ENCODE assay signal across 21 cellular contexts in genomic region chr16:7716924-7717323, GRCh38.
A peak's percentile ranks its signal among the peaks of the same experiment; 100 is the strongest.
DNase-seq lines count a peak whose midpoint lies in the region; ATAC-seq and TF ChIP-seq lines count a peak whose summit lies in the region.
"Had no signal": no experiment of that assay in that cellular context is flagged by ENCODE, and none has a peak within 500 bp of the region (broad histone marks: within the 10 kb centered on the region; RNA-seq: fewer than 3 reads in every experiment).

No MANE protein-coding gene starts in this region.

- H2AFZ ChIP-seq in neural cell (ENCODE audit: low read depth, low read length) (no peak overlapping the region), neuronal stem cell (ENCODE audit: low read length) (no peak overlapping the region)

- TF ChIP-seq CTCF in WTC11 (IDR thresholded peaks at IDR 0.05) (no peak), neural cell (IDR thresholded peaks at IDR 0.05; ENCODE audit: poor library complexity, severe bottlenecking) (no peak)

- H3K18ac ChIP-seq in neuronal stem cell (ENCODE audit: low read length), result no peak overlapping the region

- peaks cover 22% of the 10 kb centered on the region for H3K9me3 Mint-ChIP-seq in WTC11

- H2BK15ac ChIP-seq in neuronal stem cell (ENCODE audit: low read length), result no peak overlapping the region

- H3K23ac ChIP-seq in neuronal stem cell (ENCODE audit: low read depth, low read length, poor library complexity), result no peak overlapping the region

- POLR2A ChIA-PET in WTC11 (lab: Charles Lee), result no interaction called here

- no peaks in the 10 kb centered on the region for H4K20me1 ChIP-seq in neural cell (ENCODE audit: insufficient read depth)
- H4K20me1 ChIP-seq: BLaER1 had no signal

- no peak overlapping the region for H4K91ac ChIP-seq in neuronal stem cell (ENCODE audit: low read depth, low read length, poor library complexity)

- H2BK12ac ChIP-seq in neuronal stem cell (ENCODE audit: low read length), result no peak overlapping the region

- no peak overlapping the region for H2AK5ac ChIP-seq in neuronal stem cell (ENCODE audit: low read depth, low read length)

- no peaks in the 10 kb centered on the region for H3K9me2 ChIP-seq in neural cell (ENCODE audit: insufficient read depth, low read length)

- H4K8ac ChIP-seq in neuronal stem cell (ENCODE audit: low read depth, low read length), result no peak overlapping the region

- H3K9me3 ChIP-seq in neural cell (ENCODE audit: low read length) (no peaks in the 10 kb centered on the region), neuronal stem cell (replicated peaks in 1 of 2; ENCODE audit: control insufficient read depth in 2 of 2, insufficient read depth in 1 of 2, low read depth in 1 of 2, low read length in 2 of 2) (no peaks in the 10 kb centered on the region)
- H3K9me3 ChIP-seq in effector memory CD4-positive, alpha-beta T cell (ENCODE audit: control insufficient read depth, low read length), result no peaks in the 10 kb centered on the region
- H3K9me3 ChIP-seq: BLaER1, HAP-1 had no signal

- H3K27me3 ChIP-seq in neural cell (ENCODE audit: insufficient read depth, low read depth, low read length) (no peaks in the 10 kb centered on the region), neuronal stem cell (ENCODE audit: control insufficient read depth in 3 of 3, insufficient read depth in 3 of 3, low read depth in 1 of 3, low read length in 3 of 3) (no peaks in the 10 kb centered on the region)
- no peaks in the 10 kb centered on the region for H3K27me3 ChIP-seq in effector memory CD4-positive, alpha-beta T cell (replicated peaks; ENCODE audit: control insufficient read depth, insufficient read depth, low read length, poor library complexity, severe bottlenecking)
- H3K27me3 ChIP-seq: BLaER1 had no signal

- no peaks in the 10 kb centered on the region for H3F3A ChIP-seq in neural cell (ENCODE audit: insufficient read depth, low read length, poor library complexity, severe bottlenecking)

- H3K27me3 Mint-ChIP-seq in WTC11 (ENCODE audit: low read depth), result no peaks in the 10 kb centered on the region
- H3K27me3 Mint-ChIP-seq: B cell; CD4-positive, alpha-beta T cell; CD8-positive, alpha-beta memory T cell had no signal

- H3K4me3 Mint-ChIP-seq in WTC11, result no peak overlapping the region; the same call in 1 of the 2 replicates
- H3K4me3 Mint-ChIP-seq: B cell; CD4-positive, alpha-beta T cell; CD8-positive, alpha-beta memory T cell; HFFc6 had no signal

- DNase-seq in NCI-H1694 treated with DMSO at 0.1 percent for 48 hours (lab: John Stamatoyannopoulos, UW) (peak; percentile 18), NCI-H1694 (lab: John Stamatoyannopoulos, UW) (no peak), WTC11 (ENCODE audit: low spot score) (no peak), CD1c-positive myeloid dendritic cell (ENCODE audit: extremely low spot score) (no peak), neuronal stem cell (ENCODE audit: low spot score) (no peak)
- DNase-seq in effector memory CD4-positive, alpha-beta T cell, result no peak
- DNase-seq: CD4-positive, alpha-beta T cell; CD8-positive, alpha-beta memory T cell; DMS 273 treated with DMSO at 0.1 percent for 48 hours; DMS79; EL; GF-D8; GOT3; HFFc6 had no signal

- WGBS in neuronal stem cell (ENCODE audit: extremely low coverage in 2 of 2, insufficient read length in 2 of 2, insufficient replicate concordance in 1 of 2), 2 donors, result no CpG with 5 or more reads among the region's 5 CpGs

- H3K4me1 ChIP-seq in neuronal stem cell (ENCODE audit: control insufficient read depth in 2 of 2, insufficient read depth in 1 of 2, low read depth in 1 of 2, low read length in 2 of 2), result peaks cover 0 to 2% of the 10 kb centered on the region in 2 donors
- H3K4me1 ChIP-seq in effector memory CD4-positive, alpha-beta T cell (ENCODE audit: control insufficient read depth, insufficient read depth, low read length, poor library complexity, severe bottlenecking), result no peaks in the 10 kb centered on the region
- H3K4me1 ChIP-seq: HAP-1 had no signal

- peak overlapping the region; percentile 57; the same call in 1 of the 2 replicates for H3K27ac Mint-ChIP-seq in WTC11
- H3K27ac Mint-ChIP-seq: B cell; CD4-positive, alpha-beta T cell; CD8-positive, alpha-beta memory T cell; HFFc6 had no signal

- CTCF ChIA-PET in WTC11 (lab: Charles Lee), result no interaction called here

- H3K4me3 ChIP-seq in neural cell (ENCODE audit: low read length) (peak overlapping the region; percentile 26), neuronal stem cell (ENCODE audit: low read length in 2 of 2) (no peak overlapping the region)
- H3K4me3 ChIP-seq in effector memory CD4-positive, alpha-beta T cell (ENCODE audit: insufficient read depth, low read depth, low read length, poor library complexity, severe bottlenecking), result no peak overlapping the region
- H3K4me3 ChIP-seq: BLaER1, HAP-1 had no signal

- peaks cover 2% of the 10 kb centered on the region for H3K36me3 Mint-ChIP-seq in WTC11
- H3K36me3 Mint-ChIP-seq: CD8-positive, alpha-beta memory T cell had no signal

- H3K27ac ChIP-seq in neural cell (ENCODE audit: low read length) (peak overlapping the region; percentile 42), neuronal stem cell (replicated peaks; ENCODE audit: low read length) (no peak overlapping the region)
- H3K27ac ChIP-seq in effector memory CD4-positive, alpha-beta T cell (ENCODE audit: insufficient read depth, low read length, poor library complexity, severe bottlenecking), result no peak overlapping the region
- H3K27ac ChIP-seq: 22Rv1, BLaER1, C4-2B had no signal

- no peak overlapping the region for H3K14ac ChIP-seq in neuronal stem cell (ENCODE audit: low read length)

- H3K4me2 ChIP-seq in neural cell (ENCODE audit: low read length) (no peak overlapping the region), neuronal stem cell (ENCODE audit: insufficient read depth, low read length, poor library complexity, severe bottlenecking) (no peak overlapping the region)
- H3K4me2 ChIP-seq: BLaER1 had no signal

- H3K4me1 Mint-ChIP-seq in WTC11, result peaks cover 22% of the 10 kb centered on the region
- H3K4me1 Mint-ChIP-seq: B cell; CD8-positive, alpha-beta memory T cell had no signal

- no peak overlapping the region for H3K9ac ChIP-seq in neural cell (ENCODE audit: low read length)
- H3K9ac ChIP-seq in neuronal stem cell (ENCODE audit: low read depth, low read length, poor library complexity), result no peak overlapping the region
- H3K9ac ChIP-seq: BLaER1 had no signal

- no peak overlapping the region for H2BK5ac ChIP-seq in neuronal stem cell (ENCODE audit: low read length)

- no peak overlapping the region for H2BK120ac ChIP-seq in neuronal stem cell (ENCODE audit: low read depth, low read length)

- ATAC-seq in WTC11, result no peak
- ATAC-seq in HG02840 (IDR thresholded peaks at IDR 0.05; ENCODE audit: low FRiP score, unreplicated experiment), result no peak

- TF ChIP-seq EP300 in neural cell (conservative IDR thresholded peaks at IDR 0.05; ENCODE audit: poor library complexity, severe bottlenecking), result no peak

- TF ChIP-seq RAD21 in neural cell (conservative IDR thresholded peaks at IDR 0.05), result no peak

- H3K4ac ChIP-seq in neuronal stem cell (ENCODE audit: low read length), result no peak overlapping the region

- no peaks in the 10 kb centered on the region for H3K36me3 ChIP-seq in neural cell (ENCODE audit: insufficient read depth, low read length)
- no peaks in the 10 kb centered on the region for H3K36me3 ChIP-seq in neuronal stem cell (replicated peaks in 1 of 2; ENCODE audit: control insufficient read depth in 2 of 2, insufficient read depth in 2 of 2, low read length in 2 of 2)
- H3K36me3 ChIP-seq in effector memory CD4-positive, alpha-beta T cell (ENCODE audit: control insufficient read depth, insufficient read depth, low read length), result no peaks in the 10 kb centered on the region
- H3K36me3 ChIP-seq: BLaER1, HAP-1 had no signal

- H3K79me1 ChIP-seq in neuronal stem cell (ENCODE audit: low read depth, low read length), result no peaks in the 10 kb centered on the region

- no peaks in the 10 kb centered on the region for H3K79me2 ChIP-seq in neural cell (replicated peaks; ENCODE audit: insufficient read depth, low read length)

TF ChIP-seq in WTC11, 78 proteins besides CTCF, POLR2A, EP300 and RAD21 (continues in another document):
- TF ChIP-seq MAX (CRISPR knock-in tag; IDR thresholded peaks at IDR 0.05), result no peak
- TF ChIP-seq ZNF317 (CRISPR knock-in tag; IDR thresholded peaks at IDR 0.05; ENCODE audit: borderline replicate concordance, low read depth), result no peak
- TF ChIP-seq IRF1 (CRISPR knock-in tag; IDR thresholded peaks at IDR 0.05), result no peak
- TF ChIP-seq IRF2 (CRISPR knock-in tag; IDR thresholded peaks at IDR 0.05; ENCODE audit: borderline replicate concordance, low read depth), result no peak
- TF ChIP-seq SOX15 (CRISPR knock-in tag; IDR thresholded peaks at IDR 0.05), result no peak
- TF ChIP-seq ZNF263 (CRISPR knock-in tag; IDR thresholded peaks at IDR 0.05; ENCODE audit: low read depth), result no peak
- no peak for TF ChIP-seq SMAD4 (CRISPR knock-in tag; IDR thresholded peaks at IDR 0.05)

TF ChIP-seq in neural cell, 6 proteins besides CTCF, POLR2A, EP300 and RAD21 (continues in another document):
- no peak for TF ChIP-seq EZH2 (IDR thresholded peaks at IDR 0.05; ENCODE audit: borderline replicate concordance, insufficient read depth, low read length, poor library complexity, severe bottlenecking)
- TF ChIP-seq SMC3 (conservative IDR thresholded peaks at IDR 0.05; ENCODE audit: poor library complexity), result no peak
- no peak for TF ChIP-seq TAF1 (IDR thresholded peaks at IDR 0.05; ENCODE audit: low read depth)
- no peak for TF ChIP-seq REST (IDR thresholded peaks at IDR 0.05; ENCODE audit: borderline replicate concordance)
